In the genomic region with DNA sequence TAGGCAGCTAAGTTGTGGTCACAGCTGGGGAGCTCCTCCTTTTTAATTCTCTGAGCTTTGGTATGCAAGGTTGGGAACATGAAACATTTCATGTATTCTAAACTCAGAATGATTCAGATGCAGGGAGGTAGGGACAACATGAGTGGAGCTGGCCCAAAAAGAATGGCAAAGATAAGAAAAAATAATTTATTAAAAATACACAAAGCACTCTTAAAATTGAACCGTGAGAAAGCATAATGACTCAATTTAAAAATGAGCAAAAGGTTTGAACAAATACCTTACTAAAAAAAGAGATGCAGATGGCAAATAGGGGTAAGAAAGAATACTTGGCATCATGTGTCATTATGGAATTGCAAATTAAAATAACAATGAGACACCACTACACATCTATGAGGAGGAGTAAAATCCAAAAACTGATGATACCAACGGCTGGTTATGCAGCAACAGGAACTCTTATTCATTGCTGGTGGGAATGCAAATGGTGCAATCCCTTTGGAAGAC, we compare ENCODE assay signal across 21 cellular contexts.
DNase-seq lines count a peak whose midpoint lies in the region; ATAC-seq and TF ChIP-seq lines count a peak whose summit lies in the region.
"Had no signal": no experiment of that assay in that cellular context is flagged by ENCODE, and none has a peak within 500 bp of the region (broad histone marks: within the 10 kb centered on the region; RNA-seq: fewer than 3 reads in every experiment).

No MANE protein-coding gene starts in this region.

- H3K4me3 ChIP-seq in AG10803 (ENCODE audit: low read length), result no peak overlapping the region
- H3K4me3 ChIP-seq in astrocyte of the spinal cord (ENCODE audit: low read depth, low read length), result no peak overlapping the region

- ATAC-seq in GM21423 (IDR thresholded peaks at IDR 0.05; ENCODE audit: unreplicated experiment), result no peak
- no peak for ATAC-seq in GM18511 (IDR thresholded peaks at IDR 0.05; ENCODE audit: unreplicated experiment)
- no peak for ATAC-seq in GM21786 (IDR thresholded peaks at IDR 0.05; ENCODE audit: unreplicated experiment)
- ATAC-seq: activated CD8-positive, alpha-beta memory T cell treated with anti-CD3 and anti-CD28 coated beads, Interleukin-2, amount 10 ng/mL, durations not matched to agents 7 days and 5 days; stimulated activated memory B cell treated with anti-CD40 and anti-IgM and Interleukin-4, amounts not matched to agents 10 μg/mL and 1 μg/mL and 100 μg/mL, for 72 hours had no signal

- DNase-seq in AG10803 (ENCODE audit: low read depth) (peak; percentile 96), HS-27A (ENCODE audit: low read depth) (peak; percentile 55), astrocyte of the spinal cord (ENCODE audit: low read depth, low spot score) (peak; percentile 71), kidney glomerular epithelial cell (lab: John Stamatoyannopoulos, UW) (peak; percentile 48), DMS 273 treated with DMSO at 0.1 percent for 48 hours (lab: John Stamatoyannopoulos, UW) (no peak)
- DNase-seq: activated CD4-positive, alpha-beta T cell treated with anti-CD3 and anti-CD28 coated beads, Interleukin-2, amount 50 U/mL, for 1 hour; activated CD8-positive, alpha-beta memory T cell treated with anti-CD3 and anti-CD28 coated beads, Interleukin-2, amount 10 ng/mL, durations not matched to agents 7 days and 5 days; activated naive CD4-positive, alpha-beta T cell treated with anti-CD3 and anti-CD28 coated beads for 36 hours; amygdala; CD4-positive, CD25-positive, alpha-beta regulatory T cell; cerebellar nuclear complex; mesendoderm; naive B cell; NCI-H1048; NCI-H187; NCI-H69; stimulated activated CD4-positive, alpha-beta T cell treated with anti-CD3 and anti-CD28 coated beads, Interleukin-4, amount 100 ng/mL, for 1 hour had no signal

- TF ChIP-seq CTCF in AG10803 (conservative IDR thresholded peaks at IDR 0.05; ENCODE audit: low read length) (no peak), astrocyte of the spinal cord (IDR thresholded peaks at IDR 0.05; ENCODE audit: low read depth, low read length) (no peak)

- in situ Hi-C loops in astrocyte of the spinal cord (cut with HindIII; ENCODE audit: low sequenced_read_pairs), result no loop called here
